Comparison of ENCODE assay signal across 19 cellular contexts in the genomic region with DNA sequence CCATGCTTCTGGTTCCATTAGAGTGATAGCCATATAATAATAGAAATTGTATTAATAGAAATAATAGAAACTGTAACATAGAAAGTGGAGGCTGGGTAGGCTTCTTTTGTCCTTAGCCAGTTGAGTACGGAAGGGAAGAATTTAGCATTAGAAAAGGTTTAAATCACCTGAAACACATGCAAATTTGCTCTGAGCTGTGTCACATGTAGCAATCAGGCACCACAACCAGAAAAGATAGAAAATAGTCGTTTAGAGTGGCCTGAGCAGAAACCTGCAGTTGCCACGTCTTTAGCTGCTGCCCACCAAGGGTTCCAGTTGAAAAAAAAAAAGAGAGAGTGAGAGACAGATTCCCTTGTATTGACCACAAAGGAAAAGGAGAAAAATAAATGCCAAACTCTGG.
DNase-seq lines count a peak whose midpoint lies in the region; ATAC-seq, FAIRE-seq and TF ChIP-seq lines count a peak whose summit lies in the region.
"Had no signal": no experiment of that assay in that cellular context is flagged by ENCODE, and none has a peak within 500 bp of the region (broad histone marks: within the 10 kb centered on the region; RNA-seq: fewer than 3 reads in every experiment).

No MANE protein-coding gene starts in this region.

- peak; percentile 91 for FAIRE-seq in H1 (lab: Jason Lieb, UNC)
- FAIRE-seq: A204.1, GM12878, GM18507, HepG2 had no signal

- H3K4me3 ChIP-seq in HUES64 (ENCODE audit: low read length) (no peak overlapping the region), H1 (ENCODE audit: extremely low read depth in 1 of 4, insufficient read depth in 2 of 4, low read depth in 3 of 4, low read length in 4 of 4) (no peak overlapping the region), thyroid gland (replicated peaks in 1 of 3) (no peak overlapping the region), prostate gland (no peak overlapping the region)
- H3K4me3 ChIP-seq: GM12878, GM23248 had no signal

- H3K14ac ChIP-seq in H1 (ENCODE audit: insufficient read length) = no peak overlapping the region

- H3K9ac ChIP-seq in HUES64 (ENCODE audit: low read depth, low read length) = peak overlapping the region; percentile 62
- H3K9ac ChIP-seq in H1 (replicated peaks in 1 of 4; ENCODE audit: extremely low read depth in 1 of 4, low read depth in 3 of 4, low read length in 3 of 4) = no peak overlapping the region; a peak in 2 of 7 replicates
- H3K9ac ChIP-seq: GM23248 had no signal

- H2BK12ac ChIP-seq in H1 (ENCODE audit: low read depth, low read length) = no peak overlapping the region; the same call in 1 of the 2 replicates

- no peak overlapping the region for H2BK15ac ChIP-seq in H1 (ENCODE audit: low read length)

- no peak for TF ChIP-seq POLR2A in H1 (IDR thresholded peaks at IDR 0.05; ENCODE audit: control extremely low read depth in 1 of 2, low read depth in 2 of 2, low read length in 2 of 2)
- TF ChIP-seq POLR2A in thyroid gland (IDR thresholded peaks at IDR 0.05) = no peak
- no peak for TF ChIP-seq POLR2A in prostate gland (IDR thresholded peaks at IDR 0.05)

- no peak overlapping the region for H3K4ac ChIP-seq in H1 (replicated peaks; ENCODE audit: insufficient read length, low read depth, low read length)

- H4K91ac ChIP-seq in H1 (replicated peaks; ENCODE audit: insufficient read length, low read length) = peak overlapping the region; percentile 81

- no peak overlapping the region for H3K56ac ChIP-seq in H1 (replicated peaks; ENCODE audit: insufficient read length, low read depth, low read length)

- 5% methylated on average over 3 of the region's 3 CpGs for WGBS in HUES64
- 0% methylated on average over 3 of the region's 3 CpGs; no CpG with 5 or more reads in 1 of the 2 experiments for WGBS in H1 (ENCODE audit: extremely low coverage in 1 of 2, insufficient coverage in 1 of 2, insufficient read length in 1 of 2, insufficient replicate concordance in 2 of 2, low coverage in 1 of 2, low lambda C conversion rate in 2 of 2, missing lambda C conversion rate in 1 of 2), 2 experiments
- WGBS in thyroid gland, 2 donors = 34 to 35% methylated on average over 3 of the region's 3 CpGs
- WGBS in prostate gland = 44% methylated on average over 3 of the region's 3 CpGs

- no peak for DNase-seq in activated CD8-positive, alpha-beta memory T cell treated with anti-CD3 and anti-CD28 coated beads, Interleukin-2, amount 10 ng/mL, durations not matched to agents 7 days and 5 days
- DNase-seq in activated CD8-positive, alpha-beta memory T cell treated with anti-CD3 and anti-CD28 coated beads for 24 hours = no peak
- DNase-seq in H1 (ENCODE audit: low read depth in 1 of 2, low spot score in 2 of 2) (peak in 1 of 2 experiments; percentile 13), iPS-NIHi11 (ENCODE audit: low spot score) (peak; percentile 7), thyroid gland (no peak), prostate gland (ENCODE audit: low spot score) (no peak)
- no peak for DNase-seq in stimulated activated CD4-positive, alpha-beta T cell treated with anti-CD3 and anti-CD28 coated beads, Interleukin-1b, Interleukin-23, amount 100 ng/mL, for 48 hours
- DNase-seq: C1 segment of cervical spinal cord; Calu3; CD4-positive, alpha-beta T cell; DMS 273 treated with DMSO at 0.1 percent for 48 hours; H9 had no signal

- H3K18ac ChIP-seq in H1 (ENCODE audit: extremely low read depth, low read length) = peak overlapping the region; percentile 60; the same call in 1 of the 2 replicates

- H3K4me3 Mint-ChIP-seq in activated CD8-positive, alpha-beta memory T cell treated with anti-CD3 and anti-CD28 coated beads, Interleukin-2, amount 10 ng/mL, durations not matched to agents 7 days and 5 days = no peak overlapping the region
- H3K4me3 Mint-ChIP-seq: B cell; CD4-positive, alpha-beta T cell; H9 had no signal

- H2BK5ac ChIP-seq in H1 (ENCODE audit: low read depth, low read length) = peak overlapping the region; percentile 87

- H3K23me2 ChIP-seq in H1 (ENCODE audit: low read depth, low read length) = no peaks in the 10 kb centered on the region

- H4K5ac ChIP-seq in H1 (ENCODE audit: insufficient read length, low read depth, low read length) = peak overlapping the region; percentile 95

- H3K4me1 ChIP-seq in HUES64 (ENCODE audit: insufficient read depth, low read length) (peaks cover 24% of the 10 kb centered on the region), H1 (replicated peaks in 1 of 4; ENCODE audit: control insufficient read depth in 3 of 4, insufficient read depth in 4 of 4, low read length in 3 of 4) (peaks cover 0 to 8% (median 3%) of the 10 kb centered on the region in 4 experiments; a peak in 4 of 7 replicates), thyroid gland (no peaks in the 10 kb centered on the region), prostate gland (replicated peaks) (no peaks in the 10 kb centered on the region)

- no peaks in the 10 kb centered on the region for H3K27me3 ChIP-seq in HUES64 (ENCODE audit: insufficient read depth, low read length)
- no peaks in the 10 kb centered on the region for H3K27me3 ChIP-seq in H1 (replicated peaks in 1 of 4; ENCODE audit: control insufficient read depth in 3 of 4, extremely low read depth in 1 of 4, insufficient read depth in 3 of 4, low read length in 3 of 4)
- H3K27me3 ChIP-seq in thyroid gland = no peaks in the 10 kb centered on the region
- no peaks in the 10 kb centered on the region for H3K27me3 ChIP-seq in prostate gland (replicated peaks; ENCODE audit: insufficient read depth)

- H4K20me1 ChIP-seq in H1 (replicated peaks in 1 of 2; ENCODE audit: control insufficient read depth in 1 of 2, insufficient read depth in 2 of 2, low read length in 2 of 2) = no peaks in the 10 kb centered on the region

- peak overlapping the region; percentile 83 for H2BK120ac ChIP-seq in H1 (replicated peaks; ENCODE audit: low read depth, low read length)

- H2BK20ac ChIP-seq in H1 (ENCODE audit: low read length) = no peak overlapping the region

- no peaks in the 10 kb centered on the region for H3K36me3 ChIP-seq in HUES64 (ENCODE audit: insufficient read depth, low read length)
- H3K36me3 ChIP-seq in H1 (ENCODE audit: control insufficient read depth in 2 of 4, insufficient read depth in 4 of 4, low read length in 3 of 4) = peaks cover 0 to 6% (median 2%) of the 10 kb centered on the region in 4 experiments; a peak in 2 of 8 replicates
- no peaks in the 10 kb centered on the region for H3K36me3 ChIP-seq in thyroid gland
- no peaks in the 10 kb centered on the region for H3K36me3 ChIP-seq in prostate gland

- peak overlapping the region; percentile 3 to 11; a peak in 1 of 4 replicates for H3K4me2 ChIP-seq in H1 (ENCODE audit: insufficient read depth in 1 of 2, low read depth in 2 of 2, low read length in 2 of 2)

- peaks cover 18% of the 10 kb centered on the region for H3K36me3 Mint-ChIP-seq in activated CD8-positive, alpha-beta memory T cell treated with anti-CD3 and anti-CD28 coated beads, Interleukin-2, amount 10 ng/mL, durations not matched to agents 7 days and 5 days

- TF ChIP-seq RAD21 in H1 (IDR thresholded peaks at IDR 0.05 in 1 of 2, conservative IDR thresholded peaks at IDR 0.05 in 1 of 2; ENCODE audit: low read depth in 2 of 2, low read length in 2 of 2) = no peak

- H3K27ac Mint-ChIP-seq in activated CD8-positive, alpha-beta memory T cell treated with anti-CD3 and anti-CD28 coated beads, Interleukin-2, amount 10 ng/mL, durations not matched to agents 7 days and 5 days = peak overlapping the region; percentile 87
- H3K27ac Mint-ChIP-seq: B cell; CD4-positive, alpha-beta T cell; H9 had no signal

- peaks cover 4% of the 10 kb centered on the region for H3K9me3 Mint-ChIP-seq in activated CD8-positive, alpha-beta memory T cell treated with anti-CD3 and anti-CD28 coated beads, Interleukin-2, amount 10 ng/mL, durations not matched to agents 7 days and 5 days (ENCODE audit: low read depth)
- H3K9me3 Mint-ChIP-seq: CD4-positive, alpha-beta T cell; H9 had no signal

- no peak overlapping the region for H3K23ac ChIP-seq in H1 (ENCODE audit: insufficient read length)

- intact Hi-C loops in thyroid gland (cut with DNase I) (no loop called here), prostate gland (cut with DNase I) (no loop called here)

- H3K4me1 Mint-ChIP-seq in activated CD8-positive, alpha-beta memory T cell treated with anti-CD3 and anti-CD28 coated beads, Interleukin-2, amount 10 ng/mL, durations not matched to agents 7 days and 5 days = peaks cover 38% of the 10 kb centered on the region
- H3K4me1 Mint-ChIP-seq: B cell, H9 had no signal

- POLR2A ChIA-PET in H1 (lab: Charles Lee; ENCODE audit: partially characterized antibody) = interaction anchor here (1.2 to 1.7 kb wide), 2 partner anchors 106 to 167 kb away, joined by 3 to 5 read pairs; no protein-coding TSS in a partner anchor

- peaks cover 14% of the 10 kb centered on the region for H3K9me3 ChIP-seq in HUES64 (ENCODE audit: insufficient read depth, low read depth, low read length)
- H3K9me3 ChIP-seq in H1 (ENCODE audit: insufficient read depth in 2 of 2, low read depth in 1 of 2, low read length in 1 of 2) = peaks cover 9 to 11% of the 10 kb centered on the region in 2 experiments; a peak in 3 of 4 replicates
- no peaks in the 10 kb centered on the region for H3K9me3 ChIP-seq in thyroid gland
- H3K9me3 ChIP-seq in prostate gland = no peaks in the 10 kb centered on the region

- TF ChIP-seq EP300 in H1 (IDR thresholded peaks at IDR 0.05; ENCODE audit: borderline replicate concordance in 1 of 2, low read depth in 2 of 2, low read length in 2 of 2) = no peak; a peak in 1 of 3 replicates

- no peaks in the 10 kb centered on the region for H3K79me2 ChIP-seq in H1 (ENCODE audit: control insufficient read depth in 1 of 2, insufficient read depth in 2 of 2, low read length in 2 of 2)

- H4K8ac ChIP-seq in H1 (ENCODE audit: extremely low read depth, insufficient read depth, low read length) = no peak overlapping the region

- peaks cover 8% of the 10 kb centered on the region for H3K27me3 Mint-ChIP-seq in activated CD8-positive, alpha-beta memory T cell treated with anti-CD3 and anti-CD28 coated beads, Interleukin-2, amount 10 ng/mL, durations not matched to agents 7 days and 5 days
- H3K27me3 Mint-ChIP-seq: CD4-positive, alpha-beta T cell had no signal

- no peak for ATAC-seq in activated CD8-positive, alpha-beta memory T cell treated with anti-CD3 and anti-CD28 coated beads, Interleukin-2, amount 10 ng/mL, durations not matched to agents 7 days and 5 days
- ATAC-seq: GM12878, HepG2 had no signal

- H2AK5ac ChIP-seq in H1 (ENCODE audit: low read depth, low read length) = no peak overlapping the region; the same call in 1 of the 2 replicates

- no peaks in the 10 kb centered on the region for H3K79me1 ChIP-seq in H1 (ENCODE audit: low read depth, low read length)

- TF ChIP-seq CTCF in H1 (IDR thresholded peaks at IDR 0.05; ENCODE audit: control extremely low read depth in 1 of 3, insufficient read depth in 1 of 3, low read depth in 1 of 3, low read length in 3 of 3) = no peak
- TF ChIP-seq CTCF in thyroid gland (IDR thresholded peaks at IDR 0.05) = no peak
- TF ChIP-seq CTCF in prostate gland (IDR thresholded peaks at IDR 0.05) = no peak

- H2AFZ ChIP-seq in H1 (ENCODE audit: low read length) = no peak overlapping the region
- H2AFZ ChIP-seq: GM23248 had no signal

- peak overlapping the region; percentile 96 for H3K27ac ChIP-seq in HUES64 (ENCODE audit: low read depth, low read length)
- H3K27ac ChIP-seq in H1 (ENCODE audit: low read depth, low read length) = peak overlapping the region; percentile 70
- H3K27ac ChIP-seq in thyroid gland = no peak overlapping the region
- no peak overlapping the region for H3K27ac ChIP-seq in prostate gland
- H3K27ac ChIP-seq: GM23248 had no signal

- CTCF ChIA-PET in activated CD8-positive, alpha-beta memory T cell treated with anti-CD3 and anti-CD28 coated beads, Interleukin-2, amount 10 ng/mL, durations not matched to agents 7 days and 5 days (lab: Charles Lee) = interaction anchor here (1.3 to 1.4 kb wide), 2 partner anchors 10 to 250 kb away, joined by 3 to 4 read pairs; no protein-coding TSS in a partner anchor
- CTCF ChIA-PET in H1 (lab: Charles Lee; ENCODE audit: partially characterized antibody) = interaction anchor here (1.1 kb wide), 1 partner anchor 251 kb away, joined by 3 read pairs; no protein-coding TSS in a partner anchor

Comparison
In these comparisons a context has a peak if more than half of its experiments do, and no peak if none do; other contexts are left out.
1. H3K27ac ChIP-seq: peak in HUES64 (single experiment) and H1 (single experiment); none in thyroid gland (0 of 3) and prostate gland (0 of 2).